In the genomic region with DNA sequence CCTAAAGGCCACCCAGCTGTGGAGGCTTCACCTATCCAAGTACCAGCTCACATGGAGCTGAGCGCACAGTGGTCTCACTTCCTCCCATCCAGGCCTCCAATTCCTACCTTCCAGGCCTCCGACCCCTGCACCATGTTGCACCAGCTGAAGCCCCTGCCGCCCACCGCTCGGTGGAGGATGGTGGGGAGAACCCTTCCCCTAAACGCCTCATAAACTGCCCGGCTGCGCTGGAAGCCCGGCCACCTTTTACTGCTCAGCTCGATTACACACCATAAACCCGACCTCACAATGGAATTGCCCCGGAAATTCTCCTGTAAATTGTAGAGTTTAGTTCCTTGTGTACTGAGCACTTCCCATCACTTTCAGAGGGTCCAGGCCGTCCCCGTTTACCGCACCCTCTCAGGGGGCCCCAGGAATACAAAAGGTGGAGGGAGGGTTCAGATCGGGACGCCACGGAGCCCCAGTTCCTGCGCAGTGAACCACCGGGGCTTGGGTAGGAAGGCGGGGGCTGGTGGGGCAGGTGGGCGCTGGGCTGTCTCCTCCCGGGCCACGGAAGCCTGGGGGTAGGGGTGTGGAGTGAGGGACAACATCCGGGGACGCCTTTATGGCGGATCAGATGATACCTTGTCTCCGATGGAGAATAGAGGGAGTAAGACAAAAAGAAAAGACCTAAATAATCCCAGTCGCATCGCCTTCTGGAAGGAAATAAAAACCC, we compare ENCODE assay signal across 8 cellular contexts. TPM values are rescaled to one million over a fixed set of nuclear protein-coding genes. Genes with fewer than 3 reads are reported as not detected.
DNase-seq lines count a peak whose midpoint lies in the region; ATAC-seq lines count a peak whose summit lies in the region.
"Had no signal": no experiment of that assay in that cellular context is flagged by ENCODE, and none has a peak within 500 bp of the region (broad histone marks: within the 10 kb centered on the region; RNA-seq: fewer than 3 reads in every experiment).

No MANE protein-coding gene starts in this region.

- intact Hi-C loops in Right ventricle myocardium inferior (cut with DNase I) (no loop called here), Right ventricle myocardium superior (cut with DNase I) (no loop called here)

- DNase-seq in Right ventricle myocardium inferior (ENCODE audit: missing footprints): peak; percentile 35
- DNase-seq in Right ventricle myocardium superior: no peak
- DNase-seq in kidney tubule cell (ENCODE audit: low spot score): peak; percentile 43
- peak; percentile 29 for DNase-seq in ureter (ENCODE audit: low spot score)
- DNase-seq in T1000 (lab: John Stamatoyannopoulos, UW): no peak
- DNase-seq: effector memory CD4-positive, alpha-beta T cell had no signal

- ATAC-seq in Right ventricle myocardium inferior (no peak), Right ventricle myocardium superior (ENCODE audit: poor library complexity) (no peak), HG02938 (IDR thresholded peaks at IDR 0.05; ENCODE audit: unreplicated experiment) (no peak)
- ATAC-seq: GM12878 had no signal

RNA-seq across cellular contexts. Expression of gene HOXA7, which starts 1.4 kb away (rescaled TPM):
- total RNA-seq in Right ventricle myocardium inferior (not detected), Right ventricle myocardium superior (not detected), ureter (6.3 TPM)
- total RNA-seq: GM12878 had no signal

RNA-seq across cellular contexts. Expression of gene HOXA3, which starts 5.5 kb away (rescaled TPM):
- not detected for total RNA-seq in Right ventricle myocardium inferior
- 0.35 TPM for total RNA-seq in Right ventricle myocardium superior
- 16.0 TPM for total RNA-seq in ureter
- total RNA-seq: GM12878 had no signal

RNA-seq across cellular contexts. Expression of gene HOXA9, which starts 7.5 kb away (rescaled TPM):
- total RNA-seq in Right ventricle myocardium inferior (not detected), Right ventricle myocardium superior (not detected), ureter (7.4 TPM)
- total RNA-seq: GM12878 had no signal

RNA-seq across cellular contexts. Expression of gene HOXA6, which starts 10.3 kb away (rescaled TPM):
- total RNA-seq in Right ventricle myocardium inferior (not detected), Right ventricle myocardium superior (not detected), ureter (8.5 TPM)
- total RNA-seq: GM12878 had no signal

RNA-seq across cellular contexts. Expression of gene HOXA5, which starts 14.4 kb away (rescaled TPM):
- total RNA-seq in Right ventricle myocardium inferior (not detected), Right ventricle myocardium superior (0.62 TPM), ureter (10.4 TPM)

Comparison
In these comparisons a context has a peak if more than half of its experiments do, and no peak if none do; other contexts are left out.
1. DNase-seq: peak in Right ventricle myocardium inferior (single experiment), kidney tubule cell (single experiment) and ureter (single experiment); none in Right ventricle myocardium superior (single experiment) and T1000 (single experiment).
2. RNA of gene HOXA3, which starts 5.5 kb away (total RNA-seq): 16.0 TPM in ureter (single experiment); 0.35 TPM in Right ventricle myocardium superior (single experiment) and not detected in Right ventricle myocardium inferior (single experiment); every median in the first group is over 10 times any median in the second.